19 cellular contexts compared by ENCODE assay signal in genomic region chr1:186008920-186009737, GRCh38.
DNase-seq lines count a peak whose midpoint lies in the region; ATAC-seq, FAIRE-seq and TF ChIP-seq lines count a peak whose summit lies in the region.
"Had no signal": no experiment of that assay in that cellular context is flagged by ENCODE, and none has a peak within 500 bp of the region (broad histone marks: within the 10 kb centered on the region; RNA-seq: fewer than 3 reads in every experiment).

No MANE protein-coding gene starts in this region.

- no peak overlapping the region for H3K4me3 ChIP-seq in right atrium auricular region
- H3K4me3 ChIP-seq: cardiac muscle cell, testis had no signal

- no peaks in the 10 kb centered on the region for H3K36me3 ChIP-seq in right atrium auricular region
- H3K36me3 ChIP-seq: BE2C had no signal

- ATAC-seq in left ventricle myocardium superior = peak; percentile 45
- ATAC-seq: T-cell had no signal

- H3K27me3 ChIP-seq in right atrium auricular region = no peaks in the 10 kb centered on the region
- H3K27me3 ChIP-seq: BE2C, cardiac muscle cell, testis had no signal

- DNase-seq in left ventricle myocardium superior = no peak
- no peak for DNase-seq in right atrium auricular region (ENCODE audit: low spot score)
- DNase-seq in astrocyte of the hippocampus (ENCODE audit: low read depth, low spot score) = peak; percentile 33
- DNase-seq in fibroblast of the conjunctiva (ENCODE audit: low read depth) = peak; percentile 24
- no peak for DNase-seq in H54 (ENCODE audit: insufficient read length, low spot score)
- DNase-seq in GM13977 (ENCODE audit: low spot score) = no peak
- no peak for DNase-seq in stimulated activated naive CD4-positive, alpha-beta T cell treated with Interleukin-2 at 50 U/mL for 16 hours (lab: John Stamatoyannopoulos, UW)
- no peak for DNase-seq in middle frontal gyrus (ENCODE audit: extremely low spot score, low spot score)
- DNase-seq: activated naive CD4-positive, alpha-beta T cell; BE2C; DMS153; H9; NCI-H1417 treated with DMSO at 0.1 percent for 48 hours; nucleus accumbens; stimulated activated CD4-positive, alpha-beta T cell treated with anti-CD3 and anti-CD28 coated beads, Interleukin-4, amount 100 ng/mL, for 1 hour; T-cell; testis had no signal

- no peaks in the 10 kb centered on the region for H3K9me3 ChIP-seq in right atrium auricular region
- H3K9me3 ChIP-seq: BE2C, testis had no signal

- no peak for FAIRE-seq in H54 (lab: Jason Lieb, UNC)
- FAIRE-seq: keratinocyte had no signal

- no peak overlapping the region for H3K27ac ChIP-seq in right atrium auricular region
- H3K27ac ChIP-seq: cardiac muscle cell, testis had no signal

- in situ Hi-C loops in GM13977 (cut with MboI; ENCODE audit: low pct_unique_long_range_greater_than_20kb, low sequenced_read_pairs, unreplicated experiment) = no loop called here

- intact Hi-C loops in left ventricle myocardium superior (cut with micrococcal nuclease) = no loop called here

- no peaks in the 10 kb centered on the region for H3K4me1 ChIP-seq in right atrium auricular region
- H3K4me1 ChIP-seq: BE2C, testis had no signal

- TF ChIP-seq POLR2A in H54 (IDR thresholded peaks at IDR 0.05; ENCODE audit: low read depth, low read length) = no peak

- TF ChIP-seq CTCF in right atrium auricular region (IDR thresholded peaks at IDR 0.05) (no peak), GM13977 (IDR thresholded peaks at IDR 0.05; ENCODE audit: extremely low read depth, insufficient read depth, missing control alignments) (no peak)

Comparison
In these comparisons a context has a peak if more than half of its experiments do, and no peak if none do; other contexts are left out.
1. DNase-seq: peak in astrocyte of the hippocampus (single experiment) and fibroblast of the conjunctiva (single experiment); none in left ventricle myocardium superior (single experiment), right atrium auricular region (single experiment), H54 (single experiment), GM13977 (single experiment), stimulated activated naive CD4-positive, alpha-beta T cell treated with Interleukin-2 at 50 U/mL for 16 hours (single experiment) and middle frontal gyrus (single experiment).